ENCODE assay signal across 5 cellular contexts in the genomic region with DNA sequence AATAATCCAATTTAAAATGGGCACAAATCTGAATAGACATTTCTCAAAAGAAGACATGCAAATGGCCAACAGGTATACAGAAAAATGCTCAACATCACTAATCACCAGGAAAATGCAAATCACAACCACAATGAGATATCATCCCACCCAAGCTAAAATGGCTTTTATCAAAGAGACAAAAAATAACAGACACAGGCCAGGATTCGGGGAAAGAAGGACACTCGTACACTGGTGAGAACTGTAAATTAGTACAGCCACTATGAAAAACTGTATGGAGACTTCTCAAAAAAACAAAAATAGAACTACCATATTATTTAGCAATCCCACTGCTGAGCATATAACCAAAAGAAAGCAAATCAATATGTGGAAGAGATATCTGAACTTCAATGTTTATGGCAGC. TPM values are rescaled to one million over a fixed set of nuclear protein-coding genes. Genes with fewer than 3 reads are reported as not detected.
"Had no signal": no experiment of that assay in that cellular context is flagged by ENCODE, and none has a peak within 500 bp of the region (broad histone marks: within the 10 kb centered on the region; RNA-seq: fewer than 3 reads in every experiment).

No MANE protein-coding gene starts in this region.

- H3K4me2 ChIP-seq: GM23338 had no signal

- H3K4me3 Mint-ChIP-seq: GM23338, H9, IgD-negative memory B cell had no signal

- H3K27ac Mint-ChIP-seq: GM23338, IgD-negative memory B cell had no signal

- H3K9me3 Mint-ChIP-seq: GM23338, H9 had no signal

- H3K4me1 Mint-ChIP-seq: IgD-negative memory B cell had no signal

- H3K36me3 Mint-ChIP-seq: IgD-negative memory B cell had no signal

- H2AFZ ChIP-seq: GM23338 had no signal

- H3K4me3 ChIP-seq: GM23338 had no signal

- DNase-seq: H9, HCEC 1CT, KG1 had no signal

RNA-seq across cellular contexts. Expression of a gene that starts 8.5 kb away (rescaled TPM):
- polyA plus RNA-seq: IgD-negative memory B cell had no signal
